8 cellular contexts compared by ENCODE assay signal in the genomic region with DNA sequence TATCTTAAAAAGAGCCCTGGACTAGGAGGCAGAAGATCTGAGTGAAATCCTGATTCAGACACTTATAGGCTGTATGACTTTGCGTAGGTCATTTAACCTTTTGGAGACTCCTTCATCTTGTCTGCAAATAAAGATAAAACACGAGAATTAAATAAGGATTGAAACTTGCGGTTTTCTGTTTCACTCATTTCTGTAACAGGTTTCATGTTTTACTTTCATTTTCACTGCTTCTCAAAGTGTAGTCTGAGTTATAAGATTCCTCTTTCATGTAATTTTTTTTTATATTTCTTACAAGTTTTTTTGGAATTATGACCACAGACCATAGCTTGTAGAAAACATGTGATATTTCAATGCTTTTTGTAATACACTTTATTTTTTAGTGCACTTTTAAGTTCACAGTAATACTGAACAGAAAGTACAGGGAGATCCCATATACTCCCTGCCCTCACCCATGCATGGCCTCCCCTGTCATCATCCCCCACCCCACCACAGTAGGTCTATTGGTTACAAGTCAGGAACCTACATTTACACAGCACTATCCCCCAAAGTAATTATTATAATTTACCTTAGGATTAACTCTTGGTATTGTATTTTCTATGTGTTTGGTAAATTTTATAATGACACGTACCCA.
DNase-seq lines count a peak whose midpoint lies in the region; ATAC-seq and TF ChIP-seq lines count a peak whose summit lies in the region.

No MANE protein-coding gene starts in this region.

- no peaks in the 10 kb centered on the region for H3K36me3 ChIP-seq in mucosa of descending colon (ENCODE audit: low read depth)

- POLR2A ChIA-PET in GM10248 (lab: Yijun Ruan, JAX), result no interaction called here

- CTCF ChIA-PET in GM10248 (lab: Yijun Ruan, JAX), result no interaction called here

- in situ Hi-C loops in G401 (cut with HindIII; ENCODE audit: low sequenced_read_pairs), result no loop called here

- TF ChIP-seq CTCF in GM10248 (IDR thresholded peaks at IDR 0.05; ENCODE audit: control extremely low read depth, extremely low read depth, low read depth, missing control alignments) (no peak), mucosa of descending colon (IDR thresholded peaks at IDR 0.05) (no peak)

- intact Hi-C loops in mucosa of descending colon (cut with DNase I, micrococcal nuclease), result no loop called here

- H3K9me3 ChIP-seq in mucosa of descending colon, result no peaks in the 10 kb centered on the region

- peak; percentile 79 for ATAC-seq in GM21360 (IDR thresholded peaks at IDR 0.05; ENCODE audit: unreplicated experiment)
- ATAC-seq in HG03571 (IDR thresholded peaks at IDR 0.05; ENCODE audit: unreplicated experiment), result peak; percentile 94
- ATAC-seq in mucosa of descending colon, result peak; percentile 33

- H3K4me3 ChIP-seq in mucosa of descending colon, result no peak overlapping the region

- H3K4me1 ChIP-seq in mucosa of descending colon (ENCODE audit: low read depth), result peaks cover 10% of the 10 kb centered on the region

- DNase-seq in GM10248 (ENCODE audit: extremely low spot score) (peak; percentile 30), mucosa of descending colon (peak in 2 of 3 donors; percentile 14 to 31), hypothalamus (lab: John Stamatoyannopoulos, UW) (no peak), hippocampal formation (lab: John Stamatoyannopoulos, UW) (no peak), G401 (ENCODE audit: low spot score) (no peak)
- DNase-seq in activated T-helper 9 cell treated with anti-CD3 and anti-CD28 coated beads, Interleukin-2, amount 50 U/mL, for 16 hours (ENCODE audit: low read depth), result peak; percentile 20

Comparison
In these comparisons a context has a peak if more than half of its experiments do, and no peak if none do; other contexts are left out.
1. DNase-seq: peak in GM10248 (single experiment), activated T-helper 9 cell treated with anti-CD3 and anti-CD28 coated beads, Interleukin-2, amount 50 U/mL, for 16 hours (single experiment) and mucosa of descending colon (2 of 3); none in hypothalamus (0 of 51), hippocampal formation (0 of 2) and G401 (single experiment).
2. ATAC-seq: peak in every context shown above with its lines; median percentile 94 in HG03571; 79 in GM21360; 33 in mucosa of descending colon.